Comparison of ENCODE assay signal across 1 cellular context in genomic region chr7:150898475-150899011, GRCh38.
TF ChIP-seq lines count a peak whose summit lies in the region.

No MANE protein-coding gene starts in this region.

TF ChIP-seq in K562, 482 proteins besides CTCF, POLR2A, EP300 and RAD21 (continued from another document and continues in another):
- TF ChIP-seq MGA (IDR thresholded peaks at IDR 0.05) (no peak), SNRNP70 (optimal IDR thresholded peaks at IDR 0.05; ENCODE audit: low read depth, low read length) (no peak), GABPB1 (CRISPR knock-in tag; IDR thresholded peaks at IDR 0.05) (no peak), ASH1L (IDR thresholded peaks at IDR 0.05; ENCODE audit: borderline replicate concordance, low read depth, partially characterized antibody) (no peak), HNRNPL (IDR thresholded peaks at IDR 0.05; ENCODE audit: low read depth, low read length) (peak; percentile 51; the same call in 1 of the 2 replicates), OTX1 (CRISPR knock-in tag; IDR thresholded peaks at IDR 0.05) (no peak), POLR2G (IDR thresholded peaks at IDR 0.05; ENCODE audit: low read depth, low read length) (no peak), TFAP4 (CRISPR knock-in tag; IDR thresholded peaks at IDR 0.05; ENCODE audit: borderline replicate concordance) (peak; percentile 76; the same call in 1 of the 2 replicates), ZNF263 (CRISPR knock-in tag; IDR thresholded peaks at IDR 0.05; ENCODE audit: borderline replicate concordance) (no peak; the same call in 1 of the 2 replicates), ZNF57 (CRISPR knock-in tag; IDR thresholded peaks at IDR 0.05) (no peak), ZNF518B (CRISPR knock-in tag; IDR thresholded peaks at IDR 0.05) (no peak), LEF1 (IDR thresholded peaks at IDR 0.05) (no peak), SNAPC5 (CRISPR knock-in tag; IDR thresholded peaks at IDR 0.05) (no peak), ZNF764 (CRISPR knock-in tag; IDR thresholded peaks at IDR 0.05; ENCODE audit: low read depth) (no peak), CBX5 (IDR thresholded peaks at IDR 0.05; ENCODE audit: borderline replicate concordance, low read depth) (peak; percentile 63; the same call in 1 of the 2 replicates), BRD4 (IDR thresholded peaks at IDR 0.05) (no peak), BACH1 (tag; IDR thresholded peaks at IDR 0.05) (no peak), RHOXF2B (CRISPR knock-in tag; conservative IDR thresholded peaks at IDR 0.05) (no peak), MYBL2 (IDR thresholded peaks at IDR 0.05; ENCODE audit: low read depth) (no peak), MYBL2 (CRISPR knock-in tag; IDR thresholded peaks at IDR 0.05; ENCODE audit: borderline replicate concordance) (no peak), E2F6 (IDR thresholded peaks at IDR 0.05; ENCODE audit: borderline replicate concordance in 1 of 2, extremely low read depth in 1 of 2, insufficient read depth in 1 of 2, insufficient read length in 1 of 2, low read depth in 1 of 2, low read length in 1 of 2, poor library complexity in 1 of 2, severe bottlenecking in 1 of 2) (no peak), ARID3A (IDR thresholded peaks at IDR 0.05; ENCODE audit: borderline replicate concordance, low read depth, low read length) (no peak), TRIM24 (IDR thresholded peaks at IDR 0.05) (no peak), RCOR1 (IDR thresholded peaks at IDR 0.05; ENCODE audit: borderline replicate concordance in 1 of 2, low read depth in 2 of 2, low read length in 2 of 2) (peak in 1 of 2 experiments; percentile 70; a peak in 2 of 4 replicates), ZC3H11A (IDR thresholded peaks at IDR 0.05; ENCODE audit: low read depth, low read length) (0 out of 2 replicates have a peak, but pooled peaks have one; percentile 38), NFE2L1 (tag; IDR thresholded peaks at IDR 0.05; ENCODE audit: borderline replicate concordance, low read depth) (no peak), ZNF217 (CRISPR knock-in tag; IDR thresholded peaks at IDR 0.05) (no peak), USF1 (CRISPR knock-in tag; IDR thresholded peaks at IDR 0.05) (no peak), GABPB2 (CRISPR knock-in tag; conservative IDR thresholded peaks at IDR 0.05) (no peak; the same call in 1 of the 2 replicates), ZNF431 (CRISPR knock-in tag; IDR thresholded peaks at IDR 0.05) (no peak), SMARCA4 (IDR thresholded peaks at IDR 0.05) (no peak), SPI1 (IDR thresholded peaks at IDR 0.05; ENCODE audit: borderline replicate concordance, low read depth, low read length) (no peak), CREBBP (IDR thresholded peaks at IDR 0.05; ENCODE audit: low read depth, low read length) (no peak), ZHX1 (conservative IDR thresholded peaks at IDR 0.05; ENCODE audit: low read length) (no peak), DEAF1 (CRISPR knock-in tag; IDR thresholded peaks at IDR 0.05) (peak; percentile 97)
